Comparison of ENCODE assay signal across 19 cellular contexts in the genomic region with DNA sequence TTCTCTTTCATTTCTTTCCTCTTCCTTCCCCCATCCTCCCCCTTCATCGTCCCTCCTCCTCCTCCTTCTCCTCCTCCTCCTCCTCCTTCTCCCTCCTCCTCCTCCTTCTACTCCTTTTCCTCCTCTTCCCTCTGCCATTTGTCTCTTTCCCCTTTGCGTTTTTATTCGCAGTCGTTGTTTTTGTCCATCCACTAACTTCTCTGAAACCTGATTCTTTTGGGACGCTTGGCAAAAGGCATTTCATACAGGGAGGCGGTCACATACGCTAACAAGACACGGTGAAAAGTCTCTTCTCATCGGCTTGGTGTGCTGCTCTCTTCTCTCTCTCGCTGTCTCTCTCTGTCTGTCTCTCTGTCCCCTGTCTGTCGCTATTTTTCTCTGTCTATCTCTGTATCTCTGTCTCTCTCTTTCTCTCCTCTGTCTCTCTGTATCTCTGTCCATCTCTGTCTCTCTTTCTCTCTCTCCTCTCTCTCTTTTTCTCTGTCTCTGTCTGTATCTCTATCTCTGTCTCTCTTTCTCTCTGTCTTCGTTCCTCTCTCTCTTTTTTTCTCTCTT. TPM values are rescaled to one million over a fixed set of nuclear protein-coding genes. Genes with fewer than 3 reads are reported as not detected.
"Had no signal": no experiment of that assay in that cellular context is flagged by ENCODE, and none has a peak within 500 bp of the region (broad histone marks: within the 10 kb centered on the region; RNA-seq: fewer than 3 reads in every experiment).

No MANE protein-coding gene starts in this region.

- H3K36me3 ChIP-seq: gastroesophageal sphincter, heart right ventricle, neutrophil, upper lobe of left lung had no signal

- H3K9me3 Mint-ChIP-seq: activated CD8-positive, alpha-beta T cell treated with anti-CD3 and anti-CD28 coated beads for 36 hours; activated T-cell treated with anti-CD3 and anti-CD28 coated beads, Interleukin-2, amount 50 U/mL, for 24 hours had no signal

- H3K9me3 ChIP-seq: gastroesophageal sphincter, heart right ventricle, neutrophil, testis, upper lobe of left lung had no signal

- H3K27me3 ChIP-seq: testis had no signal

- H3K36me3 Mint-ChIP-seq: natural killer cell had no signal

- H3K4me2 ChIP-seq: smooth muscle cell had no signal

- H3K4me3 ChIP-seq: coronary artery, gastroesophageal sphincter, heart right ventricle, smooth muscle cell, testis, upper lobe of left lung had no signal

- H3K4me3 Mint-ChIP-seq: activated CD4-positive, alpha-beta T cell treated with anti-CD3 and anti-CD28 coated beads, Interleukin-2, amount 10 ng/mL, durations not matched to agents 24 days and 14 days; activated CD8-positive, alpha-beta T cell treated with anti-CD3 and anti-CD28 coated beads for 36 hours; activated T-cell treated with anti-CD3 and anti-CD28 coated beads, Interleukin-2, amount 50 U/mL, for 24 hours; immature natural killer cell; natural killer cell had no signal

- ATAC-seq: activated CD8-positive, alpha-beta T cell treated with anti-CD3 and anti-CD28 coated beads for 36 hours; gastroesophageal sphincter; heart right ventricle; natural killer cell; sciatic nerve had no signal

- H3K27ac ChIP-seq: coronary artery, gastroesophageal sphincter, heart right ventricle, neutrophil, testis, upper lobe of left lung had no signal

- H3K4me1 ChIP-seq: testis had no signal

- DNase-seq: activated CD8-positive, alpha-beta T cell treated with anti-CD3 and anti-CD28 coated beads for 36 hours; activated naive CD4-positive, alpha-beta T cell treated with Interleukin-2 at 50 U/mL for 16 hours; activated T-cell treated with anti-CD3 and anti-CD28 coated beads, Interleukin-2, amount 50 U/mL, for 24 hours; aorta; heart right ventricle; immature natural killer cell; natural killer cell; stimulated activated CD4-positive, alpha-beta T cell treated with anti-CD3 and anti-CD28 coated beads, Interleukin-4, amount 100 ng/mL, for 1 hour; T1000; testis had no signal

- H3K27ac Mint-ChIP-seq: activated CD4-positive, alpha-beta T cell treated with anti-CD3 and anti-CD28 coated beads, Interleukin-2, amount 10 ng/mL, durations not matched to agents 24 days and 14 days; activated CD8-positive, alpha-beta T cell treated with anti-CD3 and anti-CD28 coated beads for 36 hours; activated T-cell treated with anti-CD3 and anti-CD28 coated beads, Interleukin-2, amount 50 U/mL, for 24 hours; activated T-helper 2 cell treated with anti-CD3 and anti-CD28 coated beads, Interferon-gamma antibody, Interleukin-2, Interleukin-4, amounts not matched to agents 10 μg/mL and 5 μg/mL and 100 μg/mL, durations not matched to agents 14 hours and 24 hours and 36 hours; immature natural killer cell; natural killer cell had no signal

RNA-seq across cellular contexts. Expression of gene SHOX, which starts 5.4 kb away (rescaled TPM):
- total RNA-seq: activated CD4-positive, alpha-beta T cell treated with anti-CD3 and anti-CD28 coated beads, Interleukin-2, amount 10 ng/mL, durations not matched to agents 24 days and 14 days; activated CD8-positive, alpha-beta T cell treated with anti-CD3 and anti-CD28 coated beads for 36 hours; activated T-helper 2 cell treated with anti-CD3 and anti-CD28 coated beads, Interferon-gamma antibody, Interleukin-2, Interleukin-4, amounts not matched to agents 10 μg/mL and 5 μg/mL and 100 μg/mL, durations not matched to agents 14 hours and 24 hours and 36 hours; aorta; gastroesophageal sphincter; heart right ventricle; natural killer cell; smooth muscle cell; upper lobe of left lung had no signal
- polyA plus RNA-seq: esophagus, heart right ventricle, immature natural killer cell, smooth muscle cell had no signal
